In the genomic region with DNA sequence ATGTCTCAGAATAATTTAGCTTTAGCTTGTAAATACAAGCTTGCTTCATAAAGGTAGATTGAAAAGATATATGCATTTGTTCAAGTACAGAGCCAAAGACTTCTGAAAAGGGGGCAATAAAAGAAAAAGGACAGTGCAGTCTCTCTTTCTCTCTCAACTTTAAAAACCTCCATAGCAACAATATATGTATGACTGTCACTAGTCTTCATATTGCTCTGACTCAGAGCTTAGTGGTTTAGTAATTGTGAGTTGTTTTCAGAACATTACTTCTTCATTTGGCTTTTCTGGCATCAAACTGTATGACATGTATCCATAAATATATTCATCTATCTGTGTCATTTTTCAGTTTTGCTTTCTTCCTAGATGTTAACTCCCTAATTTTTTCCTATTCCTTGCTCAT, we compare ENCODE assay signal across 19 cellular contexts.
"Had no signal": no experiment of that assay in that cellular context is flagged by ENCODE, and none has a peak within 500 bp of the region (broad histone marks: within the 10 kb centered on the region; RNA-seq: fewer than 3 reads in every experiment).

No MANE protein-coding gene starts in this region.

- H3K27ac Mint-ChIP-seq: activated CD8-positive, alpha-beta T cell treated with anti-CD3 and anti-CD28 coated beads, Interleukin-2, amount 10 ng/mL, durations not matched to agents 7 days and 5 days; activated naive CD4-positive, alpha-beta T cell treated with anti-CD3 and anti-CD28 coated beads for 36 hours; activated T-cell treated with anti-CD3 and anti-CD28 coated beads, Interleukin-2, amount 50 U/mL, for 24 hours; naive thymus-derived CD8-positive, alpha-beta T cell; neural progenitor cell; progenitor cell of endocrine pancreas had no signal

- H3K9me3 ChIP-seq: lower lobe of right lung, sigmoid colon, spleen, stomach, transverse colon had no signal

- H3K9me3 Mint-ChIP-seq: activated naive CD4-positive, alpha-beta T cell treated with anti-CD3 and anti-CD28 coated beads for 36 hours; activated T-cell treated with anti-CD3 and anti-CD28 coated beads, Interleukin-2, amount 50 U/mL, for 24 hours; naive thymus-derived CD8-positive, alpha-beta T cell; neural progenitor cell had no signal

- H3K36me3 ChIP-seq: cardiac muscle cell, lower lobe of right lung, neural progenitor cell, sigmoid colon, spleen, stomach, transverse colon had no signal

- H3K27me3 Mint-ChIP-seq: progenitor cell of endocrine pancreas had no signal

- FAIRE-seq: urothelium cell line had no signal

- DNase-seq: activated CD4-positive, alpha-beta T cell treated with anti-CD3 and anti-CD28 coated beads, Interleukin-2, amount 50 U/mL, for 1 hour; activated CD8-positive, alpha-beta T cell treated with anti-CD3 and anti-CD28 coated beads, Interleukin-2, amount 10 ng/mL, durations not matched to agents 7 days and 5 days; activated naive CD4-positive, alpha-beta T cell treated with anti-CD3 and anti-CD28 coated beads for 36 hours; activated T-cell treated with anti-CD3 and anti-CD28 coated beads, Interleukin-2, amount 50 U/mL, for 24 hours; cortex of kidney; lower lobe of right lung; naive thymus-derived CD8-positive, alpha-beta T cell; retina; sigmoid colon; spleen; stimulated activated CD4-positive, alpha-beta T cell treated with anti-CD3 and anti-CD28 coated beads, Interleukin-4, amount 100 ng/mL, for 1 hour; stomach; T1000; transverse colon had no signal

- H3K4me1 Mint-ChIP-seq: naive thymus-derived CD8-positive, alpha-beta T cell; neural progenitor cell had no signal

- H3K4me3 Mint-ChIP-seq: activated CD8-positive, alpha-beta T cell treated with anti-CD3 and anti-CD28 coated beads, Interleukin-2, amount 10 ng/mL, durations not matched to agents 7 days and 5 days; activated naive CD4-positive, alpha-beta T cell treated with anti-CD3 and anti-CD28 coated beads for 36 hours; activated T-cell treated with anti-CD3 and anti-CD28 coated beads, Interleukin-2, amount 50 U/mL, for 24 hours; naive thymus-derived CD8-positive, alpha-beta T cell; neural progenitor cell had no signal

- H3K36me3 Mint-ChIP-seq: naive thymus-derived CD8-positive, alpha-beta T cell; neural progenitor cell had no signal

- H3K4me3 ChIP-seq: cardiac muscle cell, lower lobe of right lung, neural progenitor cell, sigmoid colon, spleen, stomach, transverse colon had no signal

- H3K4me1 ChIP-seq: foreskin keratinocyte, lower lobe of right lung, neural progenitor cell, sigmoid colon, spleen, stomach, transverse colon had no signal

- H2AFZ ChIP-seq: neural progenitor cell had no signal

- H3K27me3 ChIP-seq: cardiac muscle cell, neural progenitor cell, sigmoid colon, spleen, stomach, transverse colon had no signal

- H3K4me2 ChIP-seq: neural progenitor cell had no signal

- H3K27ac ChIP-seq: cardiac muscle cell, foreskin keratinocyte, lower lobe of right lung, neural progenitor cell, sigmoid colon, spleen, stomach, transverse colon had no signal

- H3K9ac ChIP-seq: neural progenitor cell had no signal
